8 cellular contexts compared by ENCODE assay signal in genomic region chr14:105203057-105203494, GRCh38. TPM values are rescaled to one million over a fixed set of nuclear protein-coding genes. Genes with fewer than 3 reads are reported as not detected.
A peak's percentile ranks its signal among the peaks of the same experiment; 100 is the strongest.
DNase-seq lines count a peak whose midpoint lies in the region; TF ChIP-seq lines count a peak whose summit lies in the region.

No MANE protein-coding gene starts in this region.

- DNase-seq in HFF-Myc (ENCODE audit: extremely low read depth, low read depth) (no peak), SJCRH30 (peak; percentile 79 to 85), glutamatergic neuron (peak; percentile 89), posterior vena cava (ENCODE audit: low spot score) (peak; percentile 93), GDM1 (lab: John Stamatoyannopoulos, UW) (no peak), OCI-M2 (lab: John Stamatoyannopoulos, UW; ENCODE audit: unreplicated experiment) (no peak)
- peak; percentile 74 for DNase-seq in activated naive CD4-positive, alpha-beta T cell treated with anti-CD3 and anti-CD28 coated beads, Interleukin-2, amount 10 ng/mL, durations not matched to agents 7 days and 5 days

- H3K4me1 ChIP-seq in SJCRH30, result peaks cover 37% of the 10 kb centered on the region

- TF ChIP-seq CTCF in C4-2B (conservative IDR thresholded peaks at IDR 0.05) (peak; percentile 97), HFF-Myc (IDR thresholded peaks at IDR 0.05; ENCODE audit: low read depth, low read length, missing control alignments) (peak; percentile 88), glutamatergic neuron (IDR thresholded peaks at IDR 0.05; ENCODE audit: partially characterized antibody, unreplicated experiment) (peak; percentile 99)

- H3K9me3 Mint-ChIP-seq in activated naive CD4-positive, alpha-beta T cell treated with anti-CD3 and anti-CD28 coated beads, Interleukin-2, amount 10 ng/mL, durations not matched to agents 7 days and 5 days, result no peaks in the 10 kb centered on the region
- peaks cover 10% of the 10 kb centered on the region for H3K9me3 Mint-ChIP-seq in glutamatergic neuron (ENCODE audit: unreplicated experiment)

- no peaks in the 10 kb centered on the region for H3K36me3 Mint-ChIP-seq in activated naive CD4-positive, alpha-beta T cell treated with anti-CD3 and anti-CD28 coated beads, Interleukin-2, amount 10 ng/mL, durations not matched to agents 7 days and 5 days
- no peaks in the 10 kb centered on the region for H3K36me3 Mint-ChIP-seq in glutamatergic neuron (ENCODE audit: unreplicated experiment)

- H3K4me3 ChIP-seq in HFF-Myc (replicated peaks; ENCODE audit: low read depth, low read length) (no peak overlapping the region), SJCRH30 (no peak overlapping the region)

- intact Hi-C loops in posterior vena cava (cut with DNase I), result loop anchor here in 1 of 2 donors (5.0 kb wide), 2 partner anchors 44 to 149 kb away; partner anchors contain the start of gene BTBD6

- CTCF ChIA-PET in activated naive CD4-positive, alpha-beta T cell treated with anti-CD3 and anti-CD28 coated beads, Interleukin-2, amount 10 ng/mL, durations not matched to agents 7 days and 5 days (lab: Charles Lee), result interaction anchor here (0.6 to 5.6 kb wide), 4 partner anchors 9 to 189 kb away, joined by 3 to 31 read pairs (median 4); partner anchors contain the start of gene BRF1

- no peaks in the 10 kb centered on the region for H3K36me3 ChIP-seq in SJCRH30

- peaks cover 25% of the 10 kb centered on the region for H3K4me1 Mint-ChIP-seq in activated naive CD4-positive, alpha-beta T cell treated with anti-CD3 and anti-CD28 coated beads, Interleukin-2, amount 10 ng/mL, durations not matched to agents 7 days and 5 days
- H3K4me1 Mint-ChIP-seq in glutamatergic neuron (ENCODE audit: low read depth, unreplicated experiment), result no peaks in the 10 kb centered on the region

- no peak overlapping the region for H3K4me3 Mint-ChIP-seq in activated naive CD4-positive, alpha-beta T cell treated with anti-CD3 and anti-CD28 coated beads, Interleukin-2, amount 10 ng/mL, durations not matched to agents 7 days and 5 days
- H3K4me3 Mint-ChIP-seq in glutamatergic neuron (ENCODE audit: unreplicated experiment), result no peak overlapping the region

- H3K27ac ChIP-seq in C4-2B, result no peak overlapping the region
- no peak overlapping the region for H3K27ac ChIP-seq in SJCRH30

- H3K27ac Mint-ChIP-seq in activated naive CD4-positive, alpha-beta T cell treated with anti-CD3 and anti-CD28 coated beads, Interleukin-2, amount 10 ng/mL, durations not matched to agents 7 days and 5 days, result no peak overlapping the region
- H3K27ac Mint-ChIP-seq in glutamatergic neuron (ENCODE audit: unreplicated experiment), result no peak overlapping the region

- no peaks in the 10 kb centered on the region for H3K9me3 ChIP-seq in SJCRH30 (replicated peaks)

- peaks cover 49% of the 10 kb centered on the region for H3K27me3 Mint-ChIP-seq in activated naive CD4-positive, alpha-beta T cell treated with anti-CD3 and anti-CD28 coated beads, Interleukin-2, amount 10 ng/mL, durations not matched to agents 7 days and 5 days
- H3K27me3 Mint-ChIP-seq in glutamatergic neuron (ENCODE audit: unreplicated experiment), result peaks cover 20% of the 10 kb centered on the region

- 0 out of 2 replicates have a peak, but pooled peaks cover 2% of the 10 kb centered on the region for H3K27me3 ChIP-seq in SJCRH30

RNA-seq across cellular contexts. Expression of gene NUDT14, which starts 22.0 kb away (rescaled TPM):
- 65.9 and 92.3 TPM in 2 replicates for total RNA-seq in SJCRH30 (2014; rRNA removed; shearing (Covaris generic))
- total RNA-seq in glutamatergic neuron (ENCODE audit: unreplicated experiment), result 114 TPM
- total RNA-seq in posterior vena cava, result 10 to 100 TPM; 12.7 to 15.9 TPM

RNA-seq across cellular contexts. Expression of gene JAG2, which starts 34.5 kb away (rescaled TPM):
- total RNA-seq in SJCRH30 (2014; rRNA removed; shearing (Covaris generic)), result 24.7 and 28.1 TPM in 2 replicates
- 84.1 TPM for total RNA-seq in glutamatergic neuron (ENCODE audit: unreplicated experiment)
- 10 to 100 TPM; 13.0 to 17.3 TPM for total RNA-seq in posterior vena cava

RNA-seq across cellular contexts. Expression of gene BTBD6, which starts 45.3 kb away (rescaled TPM):
- not detected in 2 replicates for total RNA-seq in SJCRH30 (2014; rRNA removed; shearing (Covaris generic))
- total RNA-seq in glutamatergic neuron (ENCODE audit: unreplicated experiment), result 36.3 TPM
- 10 to 100 TPM; 38.4 to 42.4 TPM for total RNA-seq in posterior vena cava

Comparison
In these comparisons a context has a peak if more than half of its experiments do, and no peak if none do; other contexts are left out.
1. DNase-seq: peak in SJCRH30 (2 of 2), activated naive CD4-positive, alpha-beta T cell treated with anti-CD3 and anti-CD28 coated beads, Interleukin-2, amount 10 ng/mL, durations not matched to agents 7 days and 5 days (single experiment), glutamatergic neuron (single experiment) and posterior vena cava (single experiment); none in HFF-Myc (single experiment), GDM1 (single experiment) and OCI-M2 (single experiment).
2. RNA of gene BTBD6, which starts 45.3 kb away (total RNA-seq): 38.4 to 42.4 TPM in posterior vena cava and 36.3 TPM in glutamatergic neuron (single experiment); not detected in SJCRH30; every median in the first group is over 10 times any median in the second.
3. Peak in every context shown above with its lines, with median percentiles within 50 percentile points of each other: CTCF ChIP-seq.